Comparison of ENCODE assay signal across 17 cellular contexts in the genomic region with DNA sequence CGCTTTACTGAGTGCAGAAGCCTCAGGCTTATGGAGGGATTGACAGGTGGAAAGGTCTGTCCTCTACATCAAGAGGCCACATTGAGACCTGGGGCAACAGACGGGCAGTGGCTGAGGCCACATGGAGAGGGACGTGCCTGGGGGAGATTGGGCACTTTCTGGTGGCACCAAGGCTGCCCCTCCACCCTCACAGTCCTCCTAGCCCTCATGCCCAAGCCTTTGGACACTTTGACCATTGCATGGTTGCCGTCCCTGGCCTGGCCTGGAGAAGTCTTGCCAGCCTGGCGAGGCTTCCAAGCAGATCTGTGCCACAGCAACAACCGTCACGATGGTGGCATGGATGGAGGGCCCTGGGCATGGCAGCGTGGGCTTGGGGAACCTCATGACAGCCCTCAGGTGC.
DNase-seq lines count a peak whose midpoint lies in the region; ATAC-seq and TF ChIP-seq lines count a peak whose summit lies in the region.
"Had no signal": no experiment of that assay in that cellular context is flagged by ENCODE, and none has a peak within 500 bp of the region (broad histone marks: within the 10 kb centered on the region; RNA-seq: fewer than 3 reads in every experiment).

No MANE protein-coding gene starts in this region.

- H4K5ac ChIP-seq in IMR-90 (ENCODE audit: low read depth, low read length) = no peak overlapping the region

- no peak overlapping the region for H2AK9ac ChIP-seq in IMR-90 (replicated peaks; ENCODE audit: low read depth, low read length, poor library complexity)

- H2AK5ac ChIP-seq in IMR-90 (ENCODE audit: low read depth, low read length) = no peak overlapping the region

- H2BK20ac ChIP-seq in IMR-90 (ENCODE audit: low read depth, low read length) = no peak overlapping the region

- no peak overlapping the region for H3K4ac ChIP-seq in IMR-90 (ENCODE audit: low read depth, low read length)

- TF ChIP-seq RAD21 in IMR-90 (IDR thresholded peaks at IDR 0.05; ENCODE audit: low read length) = no peak

- no peak overlapping the region for H2BK5ac ChIP-seq in IMR-90 (ENCODE audit: low read depth, low read length, poor library complexity, severe bottlenecking)

- H3K9me1 ChIP-seq in IMR-90 (ENCODE audit: insufficient read depth, low read length) = no peaks in the 10 kb centered on the region

- H3K56ac ChIP-seq in IMR-90 (ENCODE audit: extremely low read depth, insufficient read depth, low read length) = no peak overlapping the region

- H3K9ac ChIP-seq in IMR-90 (ENCODE audit: low read depth, low read length) = no peak overlapping the region
- H3K9ac ChIP-seq: GM23248 had no signal

- no peak overlapping the region for H4K91ac ChIP-seq in IMR-90 (ENCODE audit: insufficient read depth, low read depth, low read length)

- H2AFZ ChIP-seq in IMR-90 (replicated peaks; ENCODE audit: low read length, poor library complexity) = peak overlapping the region; percentile 53
- H2AFZ ChIP-seq: GM23248 had no signal

- TF ChIP-seq CTCF in right atrium auricular region (IDR thresholded peaks at IDR 0.05) (no peak), IMR-90 (conservative IDR thresholded peaks at IDR 0.05; ENCODE audit: low read depth, low read length) (no peak), left lung (IDR thresholded peaks at IDR 0.05) (no peak), sigmoid colon (IDR thresholded peaks at IDR 0.05) (no peak), foreskin fibroblast (IDR thresholded peaks at IDR 0.05; ENCODE audit: low read depth, low read length) (no peak)

- no CpG with 5 or more reads among the region's 8 CpGs for WGBS in IMR-90 (ENCODE audit: extremely low coverage in 2 of 2, insufficient read length in 1 of 2), 2 experiments
- WGBS in sigmoid colon, 2 donors = 91 to 92% methylated on average over 8 of the region's 8 CpGs

- dilution Hi-C loops in IMR-90 (cut with HindIII; ENCODE audit: low sequenced_read_pairs, unreplicated experiment) = no loop called here

- H3K18ac ChIP-seq in IMR-90 (ENCODE audit: low read depth, low read length) = no peak overlapping the region

- CTCF ChIA-PET in IMR-90 (lab: Yijun Ruan, JAX) = no interaction called here

- H3K79me1 ChIP-seq in IMR-90 (ENCODE audit: low read depth in 1 of 2, low read length in 2 of 2) = no peaks in the 10 kb centered on the region

- H4K20me1 ChIP-seq in IMR-90 (ENCODE audit: insufficient read depth, low read length) = no peaks in the 10 kb centered on the region

- no peak overlapping the region for H2BK15ac ChIP-seq in IMR-90 (ENCODE audit: low read depth, low read length)

- no TSS peak for BruUV-seq in IMR-90 (replicated peaks; lab: Mats Ljungman, UMichigan)

- H3K23ac ChIP-seq in IMR-90 (ENCODE audit: low read depth, low read length) = no peak overlapping the region

- H3K27ac ChIP-seq in right atrium auricular region (no peak overlapping the region), IMR-90 (ENCODE audit: insufficient read depth, low read length) (no peak overlapping the region), left lung (no peak overlapping the region), sigmoid colon (no peak overlapping the region)
- H3K27ac ChIP-seq: GM23248 had no signal

- peaks cover 0 to 20% of the 10 kb centered on the region in 2 donors for H3K4me1 ChIP-seq in right atrium auricular region
- H3K4me1 ChIP-seq in IMR-90 (ENCODE audit: control insufficient read depth, insufficient read depth, low read length) = no peaks in the 10 kb centered on the region
- H3K4me1 ChIP-seq in left lung = peaks cover 0 to 4% of the 10 kb centered on the region in 2 donors
- H3K4me1 ChIP-seq in sigmoid colon = no peaks in the 10 kb centered on the region

- no peak overlapping the region for H3K14ac ChIP-seq in IMR-90 (replicated peaks; ENCODE audit: low read depth, low read length)

- no peak for TF ChIP-seq POLR2A in IMR-90 (IDR thresholded peaks at IDR 0.05; ENCODE audit: low read depth, low read length)
- no peak for TF ChIP-seq POLR2A in sigmoid colon (IDR thresholded peaks at IDR 0.05)

- POLR2A ChIA-PET in IMR-90 (lab: Charles Lee; ENCODE audit: unreplicated experiment) = no interaction called here

- in situ Hi-C loops in IMR-90 (cut with MboI; ENCODE audit: low sequenced_read_pairs) = no loop called here

- H3K4me3 ChIP-seq in right atrium auricular region (no peak overlapping the region), IMR-90 (ENCODE audit: insufficient read depth, low read depth, low read length) (no peak overlapping the region), left lung (no peak overlapping the region), sigmoid colon (no peak overlapping the region), foreskin fibroblast (ENCODE audit: low read depth in 1 of 2, low read length in 2 of 2) (no peak overlapping the region)
- H3K4me3 ChIP-seq: GM23248, K562 had no signal

- intact Hi-C loops in Right ventricle myocardium superior (cut with DNase I) (no loop called here), IMR-90 (cut with micrococcal nuclease) (no loop called here), left lung (cut with DNase I) (no loop called here), sigmoid colon (cut with DNase I) (no loop called here)

- H3K9me3 ChIP-seq in right atrium auricular region = no peaks in the 10 kb centered on the region
- peaks cover 3% of the 10 kb centered on the region; the same call in 1 of the 2 replicates for H3K9me3 ChIP-seq in IMR-90 (ENCODE audit: control insufficient read depth, insufficient read depth, low read length)
- no peaks in the 10 kb centered on the region for H3K9me3 ChIP-seq in left lung
- no peaks in the 10 kb centered on the region for H3K9me3 ChIP-seq in sigmoid colon

- no peak for TF ChIP-seq EP300 in sigmoid colon (IDR thresholded peaks at IDR 0.05)

- no peak overlapping the region for H3K4me2 ChIP-seq in IMR-90 (ENCODE audit: low read depth, low read length)

- DNase-seq in Right ventricle myocardium superior = peak; percentile 17
- DNase-seq in right atrium auricular region (ENCODE audit: low spot score) = no peak
- DNase-seq in IMR-90 = no peak
- peak; percentile 14 to 49 for DNase-seq in left lung
- DNase-seq in sigmoid colon = peak; percentile 52
- DNase-seq in inferior parietal cortex (ENCODE audit: extremely low spot score) = no peak
- no peak for DNase-seq in stimulated activated CD4-positive, alpha-beta T cell treated with anti-CD3 and anti-CD28 coated beads, Interleukin-12 subunit alpha, Interleukin-12 subunit beta, amount 100 ng/mL, for 4 hours
- no peak for DNase-seq in foreskin fibroblast
- DNase-seq: C1 segment of cervical spinal cord, GM23248, HCEC 1CT, NCI-H1092 treated with DMSO at 0.1 percent for 48 hours, NCI-H146, NCI-H2029 treated with DMSO at 0.1 percent for 48 hours, NCI-H2171, NCI-H526 had no signal

- H3K27me3 ChIP-seq in right atrium auricular region (no peaks in the 10 kb centered on the region), IMR-90 (ENCODE audit: control insufficient read depth, insufficient read depth, low read length) (peaks cover 8% of the 10 kb centered on the region; the same call in 1 of the 2 replicates), left lung (no peaks in the 10 kb centered on the region), sigmoid colon (no peaks in the 10 kb centered on the region)

- no peak overlapping the region for H4K8ac ChIP-seq in IMR-90 (ENCODE audit: low read depth in 2 of 2, low read length in 2 of 2)

- ATAC-seq in Right ventricle myocardium superior (ENCODE audit: poor library complexity) (no peak), IMR-90 (ENCODE audit: low read depth) (no peak), left lung (no peak)
- ATAC-seq: K562 had no signal

- no peak overlapping the region for H2BK120ac ChIP-seq in IMR-90 (ENCODE audit: low read depth, low read length)

- no peaks in the 10 kb centered on the region for H3K36me3 ChIP-seq in right atrium auricular region
- H3K36me3 ChIP-seq in IMR-90 (ENCODE audit: control insufficient read depth, insufficient read depth, low read length) = no peaks in the 10 kb centered on the region
- no peaks in the 10 kb centered on the region for H3K36me3 ChIP-seq in left lung
- no peaks in the 10 kb centered on the region for H3K36me3 ChIP-seq in sigmoid colon

TF ChIP-seq in IMR-90, 13 proteins besides CTCF, POLR2A, EP300 and RAD21:
- no peak for TF ChIP-seq FOS (IDR thresholded peaks at IDR 0.05; ENCODE audit: low read depth, low read length)
- TF ChIP-seq SMC3 (IDR thresholded peaks at IDR 0.05; ENCODE audit: low read depth, low read length) = no peak
- TF ChIP-seq RFX5 (IDR thresholded peaks at IDR 0.05; ENCODE audit: low read depth, low read length) = no peak
- no peak for TF ChIP-seq CHD1 (IDR thresholded peaks at IDR 0.05; ENCODE audit: low read depth, low read length)
- TF ChIP-seq MAFK (IDR thresholded peaks at IDR 0.05; ENCODE audit: low read depth, low read length) = no peak
- no peak for TF ChIP-seq RCOR1 (IDR thresholded peaks at IDR 0.05; ENCODE audit: insufficient replicate concordance, low read length)
- no peak for TF ChIP-seq CEBPB (IDR thresholded peaks at IDR 0.05; ENCODE audit: low read depth, low read length)
- no peak for TF ChIP-seq MAZ (IDR thresholded peaks at IDR 0.05; ENCODE audit: borderline replicate concordance, low read depth, low read length)
- TF ChIP-seq, protein P1, sequence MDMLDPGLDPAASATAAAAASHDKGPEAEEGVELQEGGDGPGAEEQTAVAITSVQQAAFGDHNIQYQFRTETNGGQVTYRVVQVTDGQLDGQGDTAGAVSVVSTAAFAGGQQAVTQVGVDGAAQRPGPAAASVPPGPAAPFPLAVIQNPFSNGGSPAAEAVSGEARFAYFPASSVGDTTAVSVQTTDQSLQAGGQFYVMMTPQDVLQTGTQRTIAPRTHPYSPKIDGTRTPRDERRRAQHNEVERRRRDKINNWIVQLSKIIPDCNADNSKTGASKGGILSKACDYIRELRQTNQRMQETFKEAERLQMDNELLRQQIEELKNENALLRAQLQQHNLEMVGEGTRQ (IDR thresholded peaks at IDR 0.05; ENCODE audit: low read depth, low read length) = no peak
- TF ChIP-seq, protein P2, sequence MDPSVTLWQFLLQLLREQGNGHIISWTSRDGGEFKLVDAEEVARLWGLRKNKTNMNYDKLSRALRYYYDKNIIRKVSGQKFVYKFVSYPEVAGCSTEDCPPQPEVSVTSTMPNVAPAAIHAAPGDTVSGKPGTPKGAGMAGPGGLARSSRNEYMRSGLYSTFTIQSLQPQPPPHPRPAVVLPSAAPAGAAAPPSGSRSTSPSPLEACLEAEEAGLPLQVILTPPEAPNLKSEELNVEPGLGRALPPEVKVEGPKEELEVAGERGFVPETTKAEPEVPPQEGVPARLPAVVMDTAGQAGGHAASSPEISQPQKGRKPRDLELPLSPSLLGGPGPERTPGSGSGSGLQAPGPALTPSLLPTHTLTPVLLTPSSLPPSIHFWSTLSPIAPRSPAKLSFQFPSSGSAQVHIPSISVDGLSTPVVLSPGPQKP (IDR thresholded peaks at IDR 0.05; ENCODE audit: borderline replicate concordance, low read depth, low read length) = no peak
- no peak for TF ChIP-seq MXI1 (IDR thresholded peaks at IDR 0.05; ENCODE audit: borderline replicate concordance, low read depth, low read length)
- no peak for TF ChIP-seq NFE2L2 (IDR thresholded peaks at IDR 0.05; ENCODE audit: low read depth, low read length)
- TF ChIP-seq BHLHE40 (IDR thresholded peaks at IDR 0.05; ENCODE audit: low read depth, low read length) = no peak

Comparison
In these comparisons a context has a peak if more than half of its experiments do, and no peak if none do; other contexts are left out.
1. DNase-seq: peak in Right ventricle myocardium superior (single experiment), left lung (2 of 2) and sigmoid colon (single experiment); none in right atrium auricular region (single experiment), IMR-90 (single experiment), inferior parietal cortex (single experiment), stimulated activated CD4-positive, alpha-beta T cell treated with anti-CD3 and anti-CD28 coated beads, Interleukin-12 subunit alpha, Interleukin-12 subunit beta, amount 100 ng/mL, for 4 hours (single experiment) and foreskin fibroblast (0 of 2).